Comparison of ENCODE assay signal across 14 cellular contexts in genomic region chr6:29149444-29149843, GRCh38. TPM values are rescaled to one million over a fixed set of nuclear protein-coding genes. Genes with fewer than 3 reads are reported as not detected.
"Had no signal": no experiment of that assay in that cellular context is flagged by ENCODE, and none has a peak within 500 bp of the region (broad histone marks: within the 10 kb centered on the region; RNA-seq: fewer than 3 reads in every experiment).

No MANE protein-coding gene starts in this region.

RNA-seq across cellular contexts. Expression of gene OR2J2, which starts 21.3 kb away (rescaled TPM):
- total RNA-seq: activated B cell treated with CpG ODN at 0.5 μM for 24 hours; activated CD4-positive, alpha-beta memory T cell treated with anti-CD3 and anti-CD28 coated beads for 36 hours; activated CD4-positive, alpha-beta memory T cell treated with anti-CD3 and anti-CD28 coated beads, Interleukin-2, amount 10 ng/mL, durations not matched to agents 7 days and 5 days; activated CD4-positive, alpha-beta T cell treated with anti-CD3 and anti-CD28 coated beads for 36 hours; activated CD4-positive, alpha-beta T cell treated with anti-CD3 and anti-CD28 coated beads, Interleukin-2, amount 10 ng/mL, durations not matched to agents 24 days and 14 days; activated CD4-positive, alpha-beta T cell treated with anti-CD3 and anti-CD28 coated beads, Interleukin-2, amount 10 ng/mL, durations not matched to agents 7 days and 5 days; activated CD8-positive, alpha-beta memory T cell treated with anti-CD3 and anti-CD28 coated beads for 36 hours; activated CD8-positive, alpha-beta memory T cell treated with anti-CD3 and anti-CD28 coated beads, Interleukin-2, amount 10 ng/mL, durations not matched to agents 7 days and 5 days; activated CD8-positive, alpha-beta T cell treated with anti-CD3 and anti-CD28 coated beads for 36 hours; activated CD8-positive, alpha-beta T cell treated with anti-CD3 and anti-CD28 coated beads, Interleukin-2, amount 10 ng/mL, durations not matched to agents 7 days and 5 days; T-helper 1 cell treated with Interleukin-12 subunit alpha and Interleukin-12 subunit beta and Interleukin-4 antibody, amounts not matched to agents 30 ng/mL and 1 ng/mL, for 36 hours; T-helper 17 cell; T-helper 2 cell treated with Interferon-gamma antibody and Interleukin-4, amounts not matched to agents 100 ng/mL and 5 ng/mL, for 36 hours; WTC11 had no signal

RNA-seq across cellular contexts. Expression of gene OR2J3, which starts 41.6 kb away (rescaled TPM):
- total RNA-seq: activated B cell treated with CpG ODN at 0.5 μM for 24 hours; activated CD4-positive, alpha-beta memory T cell treated with anti-CD3 and anti-CD28 coated beads for 36 hours; activated CD4-positive, alpha-beta memory T cell treated with anti-CD3 and anti-CD28 coated beads, Interleukin-2, amount 10 ng/mL, durations not matched to agents 7 days and 5 days; activated CD4-positive, alpha-beta T cell treated with anti-CD3 and anti-CD28 coated beads for 36 hours; activated CD4-positive, alpha-beta T cell treated with anti-CD3 and anti-CD28 coated beads, Interleukin-2, amount 10 ng/mL, durations not matched to agents 24 days and 14 days; activated CD4-positive, alpha-beta T cell treated with anti-CD3 and anti-CD28 coated beads, Interleukin-2, amount 10 ng/mL, durations not matched to agents 7 days and 5 days; activated CD8-positive, alpha-beta memory T cell treated with anti-CD3 and anti-CD28 coated beads for 36 hours; activated CD8-positive, alpha-beta memory T cell treated with anti-CD3 and anti-CD28 coated beads, Interleukin-2, amount 10 ng/mL, durations not matched to agents 7 days and 5 days; activated CD8-positive, alpha-beta T cell treated with anti-CD3 and anti-CD28 coated beads for 36 hours; activated CD8-positive, alpha-beta T cell treated with anti-CD3 and anti-CD28 coated beads, Interleukin-2, amount 10 ng/mL, durations not matched to agents 7 days and 5 days; T-helper 1 cell treated with Interleukin-12 subunit alpha and Interleukin-12 subunit beta and Interleukin-4 antibody, amounts not matched to agents 30 ng/mL and 1 ng/mL, for 36 hours; T-helper 17 cell; T-helper 2 cell treated with Interferon-gamma antibody and Interleukin-4, amounts not matched to agents 100 ng/mL and 5 ng/mL, for 36 hours; WTC11 had no signal

RNA-seq across cellular contexts. Expression of gene OR2J1, which starts 50.2 kb away (rescaled TPM):
- total RNA-seq: activated B cell treated with CpG ODN at 0.5 μM for 24 hours; activated CD4-positive, alpha-beta memory T cell treated with anti-CD3 and anti-CD28 coated beads for 36 hours; activated CD4-positive, alpha-beta memory T cell treated with anti-CD3 and anti-CD28 coated beads, Interleukin-2, amount 10 ng/mL, durations not matched to agents 7 days and 5 days; activated CD4-positive, alpha-beta T cell treated with anti-CD3 and anti-CD28 coated beads for 36 hours; activated CD4-positive, alpha-beta T cell treated with anti-CD3 and anti-CD28 coated beads, Interleukin-2, amount 10 ng/mL, durations not matched to agents 24 days and 14 days; activated CD4-positive, alpha-beta T cell treated with anti-CD3 and anti-CD28 coated beads, Interleukin-2, amount 10 ng/mL, durations not matched to agents 7 days and 5 days; activated CD8-positive, alpha-beta memory T cell treated with anti-CD3 and anti-CD28 coated beads for 36 hours; activated CD8-positive, alpha-beta memory T cell treated with anti-CD3 and anti-CD28 coated beads, Interleukin-2, amount 10 ng/mL, durations not matched to agents 7 days and 5 days; activated CD8-positive, alpha-beta T cell treated with anti-CD3 and anti-CD28 coated beads for 36 hours; activated CD8-positive, alpha-beta T cell treated with anti-CD3 and anti-CD28 coated beads, Interleukin-2, amount 10 ng/mL, durations not matched to agents 7 days and 5 days; T-helper 1 cell treated with Interleukin-12 subunit alpha and Interleukin-12 subunit beta and Interleukin-4 antibody, amounts not matched to agents 30 ng/mL and 1 ng/mL, for 36 hours; T-helper 17 cell; T-helper 2 cell treated with Interferon-gamma antibody and Interleukin-4, amounts not matched to agents 100 ng/mL and 5 ng/mL, for 36 hours; WTC11 had no signal
